Comparison of ENCODE assay signal across 1 cellular context in genomic region chr1:22704440-22705067, GRCh38.
TF ChIP-seq lines count a peak whose summit lies in the region.

No MANE protein-coding gene starts in this region.

TF ChIP-seq in liver, 16 proteins besides CTCF, POLR2A, EP300 and RAD21 (continued from another document):
- TF ChIP-seq ZBTB33 (IDR thresholded peaks at IDR 0.05) (no peak), YY1 (IDR thresholded peaks at IDR 0.05) (no peak), FOXA2 (IDR thresholded peaks at IDR 0.05) (no peak)
